Comparison of ENCODE assay signal across 35 cellular contexts in genomic region chr2:115610888-115611287, GRCh38.
"Had no signal": no experiment of that assay in that cellular context is flagged by ENCODE, and none has a peak within 500 bp of the region (broad histone marks: within the 10 kb centered on the region; RNA-seq: fewer than 3 reads in every experiment).

No MANE protein-coding gene starts in this region.

- DNase-seq: Kasumi-1, MG63, MM.1S, MV-4-11, NCI-H1048, NCI-H1092, NCI-H1092 treated with DMSO at 0.1 percent for 48 hours, NCI-H1105, NCI-H1105 treated with DMSO at 0.1 percent for 48 hours, NCI-H1417, NCI-H1417 treated with DMSO at 0.1 percent for 48 hours, NCI-H1436, NCI-H1436 treated with DMSO at 0.1 percent for 48 hours, NCI-H146, NCI-H1694, NCI-H1694 treated with DMSO at 0.1 percent for 48 hours, NCI-H187, NCI-H187 treated with DMSO at 0.1 percent for 48 hours, NCI-H1930, NCI-H2029, NCI-H2029 treated with DMSO at 0.1 percent for 48 hours, NCI-H2081, NCI-H2081 treated with DMSO at 0.1 percent for 48 hours, NCI-H2107, NCI-H2171, NCI-H2171 treated with DMSO at 0.1 percent for 48 hours, NCI-H2227 treated with DMSO at 0.1 percent for 48 hours, NCI-H226, NCI-H345, NCI-H446, NCI-H446 treated with DMSO at 0.1 percent for 48 hours, NCI-H510A, NCI-H510A treated with DMSO at 0.1 percent for 48 hours, NCI-H524, NCI-H524 treated with DMSO at 0.1 percent for 48 hours had no signal

- H3K9me3 ChIP-seq: MG63 had no signal

- H3K27me3 ChIP-seq: MG63 had no signal

- H3K4me3 ChIP-seq: MG63 had no signal

- H3K36me3 ChIP-seq: MG63 had no signal
